15 cellular contexts compared by ENCODE assay signal in the genomic region with DNA sequence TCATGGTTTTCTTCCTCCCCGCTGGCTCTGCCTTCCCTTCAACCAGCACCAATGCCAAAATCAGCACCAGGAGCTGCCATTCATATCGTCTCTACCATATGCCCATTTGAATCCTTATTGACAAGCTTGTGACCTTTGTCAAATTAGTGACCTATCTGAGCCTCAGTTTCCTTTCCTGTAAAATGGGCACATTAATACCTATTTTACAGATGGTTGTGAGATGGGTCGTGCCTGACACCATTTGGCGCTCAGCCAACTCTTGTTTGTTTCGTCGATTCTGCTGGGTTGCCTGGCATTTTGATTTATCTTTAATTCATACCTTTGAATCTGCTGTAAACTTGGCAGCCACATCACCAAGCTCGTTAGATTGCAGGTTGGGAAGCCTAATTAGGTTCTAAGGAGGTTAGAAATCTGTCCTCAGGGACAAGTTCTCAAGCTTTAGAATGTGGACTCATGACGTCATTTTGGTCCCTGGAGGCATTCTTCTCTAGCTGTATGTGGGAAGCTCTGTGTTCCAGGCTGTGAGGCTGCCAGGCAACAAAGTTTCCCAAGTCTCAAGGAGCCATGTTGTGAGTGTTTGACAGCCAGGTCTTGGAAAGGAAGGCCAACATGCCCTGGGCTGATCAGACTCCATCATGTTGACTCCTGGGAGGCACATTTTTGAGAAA.
DNase-seq lines count a peak whose midpoint lies in the region; ATAC-seq and TF ChIP-seq lines count a peak whose summit lies in the region.
"Had no signal": no experiment of that assay in that cellular context is flagged by ENCODE, and none has a peak within 500 bp of the region (broad histone marks: within the 10 kb centered on the region; RNA-seq: fewer than 3 reads in every experiment).

No MANE protein-coding gene starts in this region.

- peaks cover 4% of the 10 kb centered on the region; the same call in 1 of the 2 replicates for H3K9me3 ChIP-seq in SJCRH30 (replicated peaks)
- peaks cover 3% of the 10 kb centered on the region for H3K9me3 ChIP-seq in thoracic aorta

- TF ChIP-seq CTCF in fibroblast of mammary gland (conservative IDR thresholded peaks at IDR 0.05; ENCODE audit: control insufficient read depth, insufficient read depth, low read depth, low read length) (no peak), thoracic aorta (IDR thresholded peaks at IDR 0.05) (no peak)

- ATAC-seq in thoracic aorta (ENCODE audit: insufficient number of reproducible peaks, low FRiP score, low read depth) (peak; percentile 51), GM18505 (IDR thresholded peaks at IDR 0.05; ENCODE audit: unreplicated experiment) (no peak), GM19467 (IDR thresholded peaks at IDR 0.05; ENCODE audit: unreplicated experiment) (no peak)
- ATAC-seq: GM23338 had no signal

- H3K4me1 ChIP-seq in SJCRH30 (peaks cover 16% of the 10 kb centered on the region; the same call in 1 of the 2 replicates), thoracic aorta (ENCODE audit: control insufficient read depth in 1 of 2, low read depth in 2 of 2) (peaks cover 0 to 10% of the 10 kb centered on the region in 2 donors)
- H3K4me1 ChIP-seq: right atrium auricular region had no signal

- peak; percentile 7 for DNase-seq in NCI-H82 (lab: John Stamatoyannopoulos, UW)
- DNase-seq in NCI-H82 treated with DMSO at 0.1 percent for 48 hours (lab: John Stamatoyannopoulos, UW; ENCODE audit: unreplicated experiment): no peak
- peak; percentile 57 to 68 for DNase-seq in SJCRH30
- DNase-seq in fibroblast of mammary gland (ENCODE audit: low read depth): peak; percentile 88
- no peak for DNase-seq in thoracic aorta (ENCODE audit: low spot score)
- no peak for DNase-seq in SW480 (ENCODE audit: low spot score)
- DNase-seq: activated CD4-positive, alpha-beta memory T cell treated with anti-CD3 and anti-CD28 coated beads, Interleukin-2, amount 10 ng/mL, durations not matched to agents 7 days and 5 days; amniotic stem cell; NCI-H1048; NCI-H510A; stimulated activated CD4-positive, alpha-beta T cell treated with anti-CD3 and anti-CD28 coated beads, Interleukin-2, amount 100 ng/mL, for 24 hours had no signal

- H3K27ac ChIP-seq in SJCRH30: no peak overlapping the region
- H3K27ac ChIP-seq in thoracic aorta: no peak overlapping the region
- H3K27ac ChIP-seq: right atrium auricular region had no signal

- TF ChIP-seq POLR2A in GM18505 (IDR thresholded peaks at IDR 0.05; ENCODE audit: borderline replicate concordance, extremely low read depth, insufficient read depth, insufficient read length): no peak

- H3K27me3 ChIP-seq in SJCRH30 (no peaks in the 10 kb centered on the region), thoracic aorta (replicated peaks; ENCODE audit: insufficient read depth) (no peaks in the 10 kb centered on the region)
- H3K27me3 ChIP-seq: right atrium auricular region had no signal

- H3K36me3 ChIP-seq in SJCRH30 (no peaks in the 10 kb centered on the region), thoracic aorta (no peaks in the 10 kb centered on the region)
- H3K36me3 ChIP-seq: right atrium auricular region had no signal

- H3K4me3 ChIP-seq in SJCRH30 (no peak overlapping the region), fibroblast of mammary gland (ENCODE audit: control insufficient read depth, low read depth, low read length) (no peak overlapping the region), thoracic aorta (no peak overlapping the region)
- H3K4me3 ChIP-seq: GM23338, right atrium auricular region had no signal

Comparison
In these comparisons a context has a peak if more than half of its experiments do, and no peak if none do; other contexts are left out.
1. DNase-seq: peak in NCI-H82 (single experiment), SJCRH30 (2 of 2) and fibroblast of mammary gland (single experiment); none in NCI-H82 treated with DMSO at 0.1 percent for 48 hours (single experiment), thoracic aorta (single experiment) and SW480 (single experiment).